Comparison of ENCODE assay signal across 8 cellular contexts in genomic region chr1:20430355-20431290, GRCh38. TPM values are rescaled to one million over a fixed set of nuclear protein-coding genes. Genes with fewer than 3 reads are reported as not detected.
DNase-seq lines count a peak whose midpoint lies in the region; ATAC-seq and TF ChIP-seq lines count a peak whose summit lies in the region.

No MANE protein-coding gene starts in this region.

- H3K4me3 ChIP-seq in CD8-positive, alpha-beta T cell (ENCODE audit: low read depth, low read length): no peak overlapping the region
- H3K4me3 ChIP-seq in neural cell (ENCODE audit: low read length): no peak overlapping the region

- H3K4me1 ChIP-seq in CD8-positive, alpha-beta T cell (ENCODE audit: insufficient read depth, low read length): no peaks in the 10 kb centered on the region

- H3K27me3 Mint-ChIP-seq in CD8-positive, alpha-beta T cell (ENCODE audit: low read depth): peaks cover 55% of the 10 kb centered on the region
- H3K27me3 Mint-ChIP-seq in WTC11 (ENCODE audit: low read depth) (peaks cover 42% of the 10 kb centered on the region), endothelial cell (ENCODE audit: unreplicated experiment) (peaks cover 1% of the 10 kb centered on the region)

- peak in 3 of 7 experiments; percentile 3 to 23 (median 22) for DNase-seq in CD8-positive, alpha-beta T cell
- DNase-seq in HuH-7.5 (ENCODE audit: low spot score) (peak; percentile 33), WTC11 (ENCODE audit: low spot score) (peak; percentile 85), endothelial cell (ENCODE audit: low spot score) (peak; percentile 77)

- no peaks in the 10 kb centered on the region for H4K20me1 ChIP-seq in neural cell (ENCODE audit: insufficient read depth)

- POLR2A ChIA-PET in CD8-positive, alpha-beta T cell (lab: Charles Lee): no interaction called here
- POLR2A ChIA-PET in WTC11 (lab: Charles Lee): interaction anchor here (1.0 to 1.4 kb wide), 2 partner anchors 10 to 56 kb away, joined by 3 read pairs; partner anchors contain the start of gene CAMK2N1

- no peaks in the 10 kb centered on the region for H3K9me3 ChIP-seq in CD8-positive, alpha-beta T cell (ENCODE audit: low read length)
- H3K9me3 ChIP-seq in neural cell (ENCODE audit: low read length): peaks cover under 1% of the 10 kb centered on the region

- CTCF ChIA-PET in CD8-positive, alpha-beta T cell (lab: Charles Lee): interaction anchor here (1.1 to 1.5 kb wide), 2 partner anchors 9 to 218 kb away, joined by 3 to 6 read pairs; no protein-coding TSS in a partner anchor
- CTCF ChIA-PET in WTC11 (lab: Charles Lee): interaction anchor here (0.6 to 4.4 kb wide), 65 partner anchors 9 to 571 kb away, joined by 3 to 71 read pairs (median 5); partner anchors contain the start of genes CAMK2N1, DDOST, FAM43B and MUL1

- H3K4me2 ChIP-seq in neural cell (ENCODE audit: low read length): no peak overlapping the region

- no peaks in the 10 kb centered on the region for H3K4me1 Mint-ChIP-seq in CD8-positive, alpha-beta T cell (ENCODE audit: low read depth)
- H3K4me1 Mint-ChIP-seq in WTC11 (peaks cover 12% of the 10 kb centered on the region), endothelial cell (ENCODE audit: unreplicated experiment) (no peaks in the 10 kb centered on the region)

- no peak overlapping the region for H3K27ac ChIP-seq in CD8-positive, alpha-beta T cell (ENCODE audit: low read depth, low read length)
- H3K27ac ChIP-seq in neural cell (ENCODE audit: low read length): no peak overlapping the region

- peak; percentile 68 for TF ChIP-seq RAD21 in neural cell (conservative IDR thresholded peaks at IDR 0.05)

- no peaks in the 10 kb centered on the region for H3K9me2 ChIP-seq in neural cell (ENCODE audit: insufficient read depth, low read length)

- peaks cover 6% of the 10 kb centered on the region for H3K27me3 ChIP-seq in CD8-positive, alpha-beta T cell (ENCODE audit: insufficient read depth, low read length)
- no peaks in the 10 kb centered on the region for H3K27me3 ChIP-seq in neural cell (ENCODE audit: insufficient read depth, low read depth, low read length)

- no peaks in the 10 kb centered on the region for H3F3A ChIP-seq in neural cell (ENCODE audit: insufficient read depth, low read length, poor library complexity, severe bottlenecking)

- H3K9ac ChIP-seq in neural cell (ENCODE audit: low read length): no peak overlapping the region

- no peak for ATAC-seq in CD8-positive, alpha-beta T cell
- ATAC-seq in WTC11: peak; percentile 97
- ATAC-seq in GM18909 (IDR thresholded peaks at IDR 0.05; ENCODE audit: poor library complexity, unreplicated experiment): no peak
- ATAC-seq in HG02840 (IDR thresholded peaks at IDR 0.05; ENCODE audit: low FRiP score, unreplicated experiment): no peak
- ATAC-seq in GM21619 (IDR thresholded peaks at IDR 0.05; ENCODE audit: unreplicated experiment): no peak

- peaks cover 2% of the 10 kb centered on the region for H3K9me3 Mint-ChIP-seq in CD8-positive, alpha-beta T cell
- H3K9me3 Mint-ChIP-seq in WTC11 (peaks cover 5% of the 10 kb centered on the region), endothelial cell (ENCODE audit: unreplicated experiment) (no peaks in the 10 kb centered on the region)

- no peak overlapping the region for H3K27ac Mint-ChIP-seq in CD8-positive, alpha-beta T cell
- H3K27ac Mint-ChIP-seq in WTC11 (no peak overlapping the region), endothelial cell (ENCODE audit: unreplicated experiment) (no peak overlapping the region)

- TF ChIP-seq CTCF in CD8-positive, alpha-beta T cell (IDR thresholded peaks at IDR 0.05): peak; percentile 54
- TF ChIP-seq CTCF in WTC11 (IDR thresholded peaks at IDR 0.05) (peak; percentile 97), endothelial cell (IDR thresholded peaks at IDR 0.05; ENCODE audit: unreplicated experiment) (peak; percentile 71), neural cell (IDR thresholded peaks at IDR 0.05; ENCODE audit: poor library complexity, severe bottlenecking) (peak; percentile 61)

- no peaks in the 10 kb centered on the region for H3K36me3 ChIP-seq in CD8-positive, alpha-beta T cell (ENCODE audit: insufficient read depth, low read length)
- H3K36me3 ChIP-seq in neural cell (ENCODE audit: insufficient read depth, low read length): no peaks in the 10 kb centered on the region

- no peak overlapping the region for H3K4me3 Mint-ChIP-seq in CD8-positive, alpha-beta T cell
- no peak overlapping the region for H3K4me3 Mint-ChIP-seq in WTC11
- no peak overlapping the region for H3K4me3 Mint-ChIP-seq in endothelial cell (ENCODE audit: unreplicated experiment)

- no peak for TF ChIP-seq EP300 in neural cell (conservative IDR thresholded peaks at IDR 0.05; ENCODE audit: poor library complexity, severe bottlenecking)

- no peaks in the 10 kb centered on the region for H3K36me3 Mint-ChIP-seq in CD8-positive, alpha-beta T cell
- H3K36me3 Mint-ChIP-seq in WTC11 (no peaks in the 10 kb centered on the region), endothelial cell (ENCODE audit: low read depth, unreplicated experiment) (no peaks in the 10 kb centered on the region)

- H2AFZ ChIP-seq in neural cell (ENCODE audit: low read depth, low read length): no peak overlapping the region

- H3K79me2 ChIP-seq in neural cell (replicated peaks; ENCODE audit: insufficient read depth, low read length): no peaks in the 10 kb centered on the region

- intact Hi-C loops in CD8-positive, alpha-beta T cell (cut with DNase I, micrococcal nuclease): loop anchor here in 1 of 2 experiments (10.0 kb wide), 1 partner anchor 516 kb away; no protein-coding TSS in a partner anchor

TF ChIP-seq in WTC11, 78 proteins besides CTCF, POLR2A, EP300 and RAD21 (continues in another document):
- TF ChIP-seq ETV6 (CRISPR knock-in tag; IDR thresholded peaks at IDR 0.05) (0 out of 2 replicates have a peak, but pooled peaks have one; percentile 29), AFF4 (CRISPR knock-in tag; IDR thresholded peaks at IDR 0.05; ENCODE audit: borderline replicate concordance) (no peak)

TF ChIP-seq in neural cell, 6 proteins besides CTCF, POLR2A, EP300 and RAD21:
- TF ChIP-seq REST (IDR thresholded peaks at IDR 0.05; ENCODE audit: borderline replicate concordance) (no peak), SMC3 (conservative IDR thresholded peaks at IDR 0.05; ENCODE audit: poor library complexity) (peak; percentile 64)

RNA-seq across cellular contexts. Expression of gene CAMK2N1, which starts 55.4 kb away (rescaled TPM):
- 1 to 10 TPM; 6.6 to 8.4 TPM for total RNA-seq in CD8-positive, alpha-beta T cell
- total RNA-seq in WTC11 (2021): 10.0 to 10.9 TPM (median 10.1 TPM) in 3 replicates
- total RNA-seq in endothelial cell (ENCODE audit: unreplicated experiment): 0.28 TPM
- polyA plus RNA-seq in neural cell: 54.2 and 67.1 TPM in 2 replicates
- 41.1 and 41.9 TPM in 2 replicates for polyA minus RNA-seq in neural cell
